3 cellular contexts compared by ENCODE assay signal in the genomic region with DNA sequence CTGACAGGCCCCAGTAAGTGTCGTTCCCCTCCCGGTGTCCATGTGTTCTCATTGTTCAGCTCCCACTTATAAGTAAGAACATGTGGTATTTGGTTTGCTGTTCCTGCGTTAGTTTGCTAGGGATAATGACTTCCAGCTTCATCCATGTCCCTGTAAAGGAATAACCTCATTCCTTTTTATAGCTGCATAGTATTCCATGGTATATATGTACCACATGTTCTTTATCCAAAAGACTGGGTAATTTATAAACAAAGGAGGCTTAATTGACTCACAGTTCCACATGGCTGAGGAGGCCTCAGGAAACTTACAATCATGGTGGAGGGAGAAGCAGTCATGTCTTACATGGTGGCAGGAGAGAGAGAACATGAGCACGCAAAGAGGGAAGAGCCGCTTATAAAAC.
DNase-seq lines count a peak whose midpoint lies in the region; ATAC-seq and TF ChIP-seq lines count a peak whose summit lies in the region.
"Not testable (repeated sequence)": the region's sequence is repeated elsewhere in the genome, so short reads cannot be mapped to it uniquely, and the experiment has no call there.

No MANE protein-coding gene starts in this region.

- H3K4me1 Mint-ChIP-seq in stimulated activated naive B cell treated with anti-CD40 and anti-IgM and Interleukin-4, amounts not matched to agents 10 μg/mL and 1 μg/mL and 100 μg/mL, for 72 hours, result not testable (repeated sequence)

- not testable (repeated sequence) for H3K36me3 Mint-ChIP-seq in stimulated activated naive B cell treated with anti-CD40 and anti-IgM and Interleukin-4, amounts not matched to agents 10 μg/mL and 1 μg/mL and 100 μg/mL, for 72 hours

- H3K9me3 Mint-ChIP-seq in stimulated activated naive B cell treated with anti-CD40 and anti-IgM and Interleukin-4, amounts not matched to agents 10 μg/mL and 1 μg/mL and 100 μg/mL, for 72 hours, result not testable (repeated sequence)

- not testable (repeated sequence) for H3K4me1 ChIP-seq in HEK293 (ENCODE audit: control insufficient read depth, insufficient read depth, low read length)

- POLR2A ChIA-PET in HEK293 (lab: Yijun Ruan, JAX), result not testable (repeated sequence)

- not testable (repeated sequence) for H3K9me3 ChIP-seq in HEK293 (ENCODE audit: control insufficient read depth, insufficient read depth, low read depth, low read length)

- DNase-seq in stimulated activated naive B cell treated with anti-CD40 and anti-IgM and Interleukin-4, amounts not matched to agents 10 μg/mL and 1 μg/mL and 100 μg/mL, for 72 hours, result not testable (repeated sequence)

- not testable (repeated sequence) for H3K27ac ChIP-seq in HEK293 (ENCODE audit: extremely low read depth, low read depth, low read length)

- TF ChIP-seq CTCF in HEK293 (tag by site-specific recombination; IDR thresholded peaks at IDR 0.05), result not testable (repeated sequence)

- H3K27me3 Mint-ChIP-seq in stimulated activated naive B cell treated with anti-CD40 and anti-IgM and Interleukin-4, amounts not matched to agents 10 μg/mL and 1 μg/mL and 100 μg/mL, for 72 hours, result peaks cover 11 to 20% of the 10 kb centered on the region in 2 donors

- not testable (repeated sequence) for H3K36me3 ChIP-seq in HEK293 (ENCODE audit: control insufficient read depth in 2 of 2, insufficient read depth in 1 of 2, low read length in 2 of 2)

- not testable (repeated sequence) for ATAC-seq in SK-N-SH treated with all-trans-retinoic acid at 6 μM for 48 hours; stimulated activated naive B cell treated with anti-CD40 and anti-IgM and Interleukin-4, amounts not matched to agents 10 μg/mL and 1 μg/mL and 100 μg/mL, for 72 hours (replicated peaks)

- CTCF ChIA-PET in HEK293 (lab: Yijun Ruan, JAX), result interaction anchor here (0.5 to 0.8 kb wide), 2 partner anchors 11 to 591 kb away, joined by 3 read pairs; no protein-coding TSS in a partner anchor

- H3K4me3 Mint-ChIP-seq in stimulated activated naive B cell treated with anti-CD40 and anti-IgM and Interleukin-4, amounts not matched to agents 10 μg/mL and 1 μg/mL and 100 μg/mL, for 72 hours, result not testable (repeated sequence)

- H3K4me3 ChIP-seq in HEK293 (ENCODE audit: low read depth, low read length), result not testable (repeated sequence)

- peak overlapping the region; percentile 37 for H3K27ac Mint-ChIP-seq in stimulated activated naive B cell treated with anti-CD40 and anti-IgM and Interleukin-4, amounts not matched to agents 10 μg/mL and 1 μg/mL and 100 μg/mL, for 72 hours

TF ChIP-seq in HEK293, 187 proteins besides CTCF, POLR2A, EP300 and RAD21:
- TF ChIP-seq ZNF146 (tag by site-specific recombination; IDR thresholded peaks at IDR 0.05), result peak; percentile 57

TF ChIP-seq in SK-N-SH treated with all-trans-retinoic acid at 6 μM for 48 hours, 23 proteins besides CTCF, POLR2A, EP300 and RAD21:
- TF ChIP-seq ZNF8 (CRISPR knock-in tag; IDR thresholded peaks at IDR 0.05), result peak; percentile 84
